2 cellular contexts compared by ENCODE assay signal in genomic region chr16:88915639-88916327, GRCh38.
TF ChIP-seq lines count a peak whose summit lies in the region.

No MANE protein-coding gene starts in this region.

TF ChIP-seq in WTC11, 78 proteins besides CTCF, POLR2A, EP300 and RAD21:
- TF ChIP-seq, protein P1, sequence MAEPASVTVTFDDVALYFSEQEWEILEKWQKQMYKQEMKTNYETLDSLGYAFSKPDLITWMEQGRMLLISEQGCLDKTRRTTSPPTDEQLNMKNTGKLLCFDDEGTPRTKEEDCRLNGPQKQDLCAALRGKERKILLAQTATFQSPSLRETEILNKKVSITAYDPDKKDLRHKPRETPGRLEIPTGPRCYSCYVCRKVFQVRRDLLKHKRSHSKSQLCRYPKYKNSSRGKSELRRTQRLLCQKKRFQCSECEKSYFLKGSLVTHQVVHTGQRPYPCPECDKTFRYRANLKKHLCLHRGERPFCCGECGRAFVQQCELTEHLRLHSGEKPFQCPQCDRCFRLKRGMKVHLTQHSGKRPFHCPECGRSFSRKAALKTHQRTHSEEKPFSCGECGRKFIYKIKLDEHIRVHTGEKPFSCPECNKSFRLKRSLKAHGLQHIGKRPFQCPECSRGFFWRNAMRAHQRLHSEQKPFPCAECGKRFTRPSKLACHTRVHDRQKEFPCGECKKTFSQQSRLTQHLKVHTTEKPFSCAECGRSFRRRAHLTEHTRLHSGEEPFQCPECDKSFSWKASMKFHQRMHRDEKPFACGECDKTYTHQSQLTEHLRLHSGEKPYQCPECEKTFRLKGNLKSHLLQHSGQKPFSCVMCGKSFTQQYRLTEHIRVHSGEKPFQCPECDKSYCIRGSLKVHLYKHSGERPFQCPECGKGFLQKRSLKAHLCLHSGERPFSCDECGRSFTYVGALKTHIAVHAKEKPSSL (CRISPR knock-in tag; conservative IDR thresholded peaks at IDR 0.05) = no peak
- TF ChIP-seq, protein P2, sequence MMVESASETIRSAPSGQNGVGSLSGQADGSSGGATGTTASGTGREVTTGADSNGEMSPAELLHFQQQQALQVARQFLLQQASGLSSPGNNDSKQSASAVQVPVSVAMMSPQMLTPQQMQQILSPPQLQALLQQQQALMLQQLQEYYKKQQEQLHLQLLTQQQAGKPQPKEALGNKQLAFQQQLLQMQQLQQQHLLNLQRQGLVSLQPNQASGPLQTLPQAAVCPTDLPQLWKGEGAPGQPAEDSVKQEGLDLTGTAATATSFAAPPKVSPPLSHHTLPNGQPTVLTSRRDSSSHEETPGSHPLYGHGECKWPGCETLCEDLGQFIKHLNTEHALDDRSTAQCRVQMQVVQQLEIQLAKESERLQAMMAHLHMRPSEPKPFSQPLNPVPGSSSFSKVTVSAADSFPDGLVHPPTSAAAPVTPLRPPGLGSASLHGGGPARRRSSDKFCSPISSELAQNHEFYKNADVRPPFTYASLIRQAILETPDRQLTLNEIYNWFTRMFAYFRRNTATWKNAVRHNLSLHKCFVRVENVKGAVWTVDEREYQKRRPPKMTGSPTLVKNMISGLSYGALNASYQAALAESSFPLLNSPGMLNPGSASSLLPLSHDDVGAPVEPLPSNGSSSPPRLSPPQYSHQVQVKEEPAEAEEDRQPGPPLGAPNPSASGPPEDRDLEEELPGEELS (CRISPR knock-in tag; IDR thresholded peaks at IDR 0.05) = no peak
- TF ChIP-seq JUN (CRISPR knock-in tag; IDR thresholded peaks at IDR 0.05) (no peak), RORB (CRISPR knock-in tag; IDR thresholded peaks at IDR 0.05) (no peak), TEAD4 (CRISPR knock-in tag; IDR thresholded peaks at IDR 0.05) (no peak), CREM (CRISPR knock-in tag; IDR thresholded peaks at IDR 0.05) (no peak), AR (CRISPR knock-in tag; IDR thresholded peaks at IDR 0.05) (no peak), HMGA2 (CRISPR knock-in tag; IDR thresholded peaks at IDR 0.05) (no peak), JAZF1 (CRISPR knock-in tag; IDR thresholded peaks at IDR 0.05) (no peak), FOXP1 (CRISPR knock-in tag; IDR thresholded peaks at IDR 0.05; ENCODE audit: borderline replicate concordance) (no peak), MYBL2 (CRISPR knock-in tag; IDR thresholded peaks at IDR 0.05) (no peak), ZNF671 (CRISPR knock-in tag; IDR thresholded peaks at IDR 0.05) (no peak), PRRX2 (CRISPR knock-in tag; IDR thresholded peaks at IDR 0.05) (no peak)
- TF ChIP-seq, protein P3, sequence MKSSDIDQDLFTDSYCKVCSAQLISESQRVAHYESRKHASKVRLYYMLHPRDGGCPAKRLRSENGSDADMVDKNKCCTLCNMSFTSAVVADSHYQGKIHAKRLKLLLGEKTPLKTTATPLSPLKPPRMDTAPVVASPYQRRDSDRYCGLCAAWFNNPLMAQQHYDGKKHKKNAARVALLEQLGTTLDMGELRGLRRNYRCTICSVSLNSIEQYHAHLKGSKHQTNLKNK (CRISPR knock-in tag; IDR thresholded peaks at IDR 0.05) = no peak
- TF ChIP-seq, protein P4, sequence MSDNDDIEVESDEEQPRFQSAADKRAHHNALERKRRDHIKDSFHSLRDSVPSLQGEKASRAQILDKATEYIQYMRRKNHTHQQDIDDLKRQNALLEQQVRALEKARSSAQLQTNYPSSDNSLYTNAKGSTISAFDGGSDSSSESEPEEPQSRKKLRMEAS (CRISPR knock-in tag; IDR thresholded peaks at IDR 0.05) = no peak

TF ChIP-seq in H1, 55 proteins besides CTCF, POLR2A, EP300 and RAD21:
- TF ChIP-seq SP4 (IDR thresholded peaks at IDR 0.05; ENCODE audit: low read length) (no peak), BACH1 (IDR thresholded peaks at IDR 0.05; ENCODE audit: low read length) (no peak), BRCA1 (IDR thresholded peaks at IDR 0.05; ENCODE audit: low read depth, low read length) (no peak), CBX8 (IDR thresholded peaks at IDR 0.05; ENCODE audit: borderline replicate concordance, low read depth, low read length) (no peak), ASH2L (IDR thresholded peaks at IDR 0.05; ENCODE audit: low read length) (no peak), CHD1 (IDR thresholded peaks at IDR 0.05; ENCODE audit: low read depth, low read length) (no peak), NANOG (IDR thresholded peaks at IDR 0.05; ENCODE audit: insufficient read depth, low read depth, low read length, poor library complexity, severe bottlenecking) (no peak), ZNF274 (IDR thresholded peaks at IDR 0.05; ENCODE audit: borderline replicate concordance, extremely low read depth, low read length) (no peak), HDAC2 (IDR thresholded peaks at IDR 0.05; ENCODE audit: borderline replicate concordance in 1 of 2, low read depth in 2 of 2, low read length in 2 of 2) (no peak), TCF12 (IDR thresholded peaks at IDR 0.05; ENCODE audit: low read depth, low read length) (no peak), SRF (IDR thresholded peaks at IDR 0.05; ENCODE audit: low read depth, low read length) (no peak), BCL11A (IDR thresholded peaks at IDR 0.05; ENCODE audit: low read depth in 2 of 2, low read length in 2 of 2) (no peak), KDM1A (IDR thresholded peaks at IDR 0.05; ENCODE audit: borderline replicate concordance, low read length) (no peak), TAF7 (optimal IDR thresholded peaks at IDR 0.05; ENCODE audit: borderline replicate concordance, low read depth, low read length) (no peak), POLR2AphosphoS5 (IDR thresholded peaks at IDR 0.05; ENCODE audit: low read depth, low read length) (no peak), ATF3 (IDR thresholded peaks at IDR 0.05; ENCODE audit: insufficient read depth, low read depth, low read length) (no peak)
